In genomic region chr5:177610131-177610769, GRCh38 we compare ENCODE assay signal across 2 cellular contexts.
TF ChIP-seq lines count a peak whose summit lies in the region.

No MANE protein-coding gene starts in this region.

TF ChIP-seq in HEK293, 187 proteins besides CTCF, POLR2A, EP300 and RAD21:
- TF ChIP-seq ZIC2 (tag by site-specific recombination; IDR thresholded peaks at IDR 0.05) (peak; percentile 23; the same call in 1 of the 2 replicates), EGR2 (tag by site-specific recombination; IDR thresholded peaks at IDR 0.05; ENCODE audit: low read depth) (peak; percentile 68), ZFHX2 (tag by site-specific recombination; conservative IDR thresholded peaks at IDR 0.05) (peak; percentile 48), ZNF510 (tag by site-specific recombination; IDR thresholded peaks at IDR 0.05; ENCODE audit: insufficient replicate concordance) (no peak)

TF ChIP-seq in HepG2, 621 proteins besides CTCF, POLR2A, EP300 and RAD21:
- TF ChIP-seq POLR2G (IDR thresholded peaks at IDR 0.05; ENCODE audit: low read depth, low read length): 0 out of 2 replicates have a peak, but pooled peaks have one; percentile 10
- TF ChIP-seq, protein P1, sequence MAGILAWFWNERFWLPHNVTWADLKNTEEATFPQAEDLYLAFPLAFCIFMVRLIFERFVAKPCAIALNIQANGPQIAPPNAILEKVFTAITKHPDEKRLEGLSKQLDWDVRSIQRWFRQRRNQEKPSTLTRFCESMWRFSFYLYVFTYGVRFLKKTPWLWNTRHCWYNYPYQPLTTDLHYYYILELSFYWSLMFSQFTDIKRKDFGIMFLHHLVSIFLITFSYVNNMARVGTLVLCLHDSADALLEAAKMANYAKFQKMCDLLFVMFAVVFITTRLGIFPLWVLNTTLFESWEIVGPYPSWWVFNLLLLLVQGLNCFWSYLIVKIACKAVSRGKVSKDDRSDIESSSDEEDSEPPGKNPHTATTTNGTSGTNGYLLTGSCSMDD (CRISPR knock-in tag; IDR thresholded peaks at IDR 0.05): no peak
